11 cellular contexts compared by ENCODE assay signal in the genomic region with DNA sequence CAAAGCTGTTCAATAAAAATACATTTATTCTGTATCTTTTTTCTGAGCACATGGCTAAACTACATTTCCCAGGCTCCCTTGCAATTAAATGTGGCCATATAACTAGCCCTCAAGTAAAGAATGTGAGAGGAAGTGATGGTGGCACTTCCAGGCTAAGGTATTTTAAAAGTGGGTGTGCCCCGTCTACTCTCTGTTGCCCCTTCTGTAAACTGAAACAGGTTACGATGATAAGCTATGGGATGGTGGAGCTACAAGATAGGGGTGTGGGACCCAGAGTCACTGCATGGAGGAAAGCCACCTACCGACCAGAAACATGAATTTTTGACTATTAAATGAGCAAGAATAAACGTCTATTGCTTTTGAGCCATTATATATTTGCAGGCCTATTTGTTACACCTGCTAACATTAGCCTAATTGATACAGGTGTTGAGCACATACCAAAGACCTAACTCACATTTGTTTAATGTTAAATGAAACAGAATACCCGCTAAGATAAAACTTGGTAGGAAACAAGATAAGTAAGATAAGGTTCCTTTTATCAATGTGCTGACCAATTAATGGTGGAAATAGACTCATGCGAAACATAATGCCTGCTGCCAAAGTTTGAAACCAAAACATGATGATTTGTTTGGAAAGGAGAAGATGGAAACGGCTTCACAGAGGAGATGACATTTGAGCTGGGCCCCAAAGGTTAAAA. TPM values are rescaled to one million over a fixed set of nuclear protein-coding genes. Genes with fewer than 3 reads are reported as not detected.
DNase-seq lines count a peak whose midpoint lies in the region; ATAC-seq, FAIRE-seq and TF ChIP-seq lines count a peak whose summit lies in the region.
"Had no signal": no experiment of that assay in that cellular context is flagged by ENCODE, and none has a peak within 500 bp of the region (broad histone marks: within the 10 kb centered on the region; RNA-seq: fewer than 3 reads in every experiment).

No MANE protein-coding gene starts in this region.

- no peaks in the 10 kb centered on the region for H3K9me3 ChIP-seq in endothelial cell of umbilical vein (replicated peaks; ENCODE audit: control insufficient read depth, insufficient read depth, low read length)
- peaks cover 0 to 6% (median 0%) of the 10 kb centered on the region in 4 donors for H3K9me3 ChIP-seq in stomach

- peaks cover 69% of the 10 kb centered on the region for H3K79me2 ChIP-seq in endothelial cell of umbilical vein (ENCODE audit: control insufficient read depth, insufficient read depth, low read length)

- DNase-seq in activated naive CD4-positive, alpha-beta T cell treated with anti-CD3 and anti-CD28 coated beads for 36 hours, result no peak
- no peak for DNase-seq in activated naive CD4-positive, alpha-beta T cell treated with Interleukin-2 at 50 U/mL for 16 hours
- DNase-seq in T-cell (peak in 1 of 34 experiments; percentile 24), endothelial cell of umbilical vein (ENCODE audit: low read depth, low spot score) (no peak), stomach (no peak), DMS79 treated with DMSO at 0.1 percent for 48 hours (lab: John Stamatoyannopoulos, UW) (no peak), posterior vena cava (ENCODE audit: low spot score) (no peak)
- DNase-seq: C1 segment of cervical spinal cord, NCI-H1105 had no signal

- peak overlapping the region; percentile 97 for H3K27ac Mint-ChIP-seq in activated naive CD4-positive, alpha-beta T cell treated with anti-CD3 and anti-CD28 coated beads for 36 hours
- peak overlapping the region; percentile 80 to 94 for H3K27ac Mint-ChIP-seq in T-cell

- H3K27me3 ChIP-seq in endothelial cell of umbilical vein (ENCODE audit: control insufficient read depth in 2 of 2, insufficient read depth in 2 of 2, low read length in 2 of 2) (no peaks in the 10 kb centered on the region), stomach (peaks cover 0 to 8% (median 0%) of the 10 kb centered on the region in 3 donors)

- POLR2A ChIA-PET in T-cell (lab: Charles Lee), result interaction anchor here (0.6 to 1.2 kb wide), 7 partner anchors 15 to 119 kb away, joined by 3 to 6 read pairs (median 3); no protein-coding TSS in a partner anchor
- POLR2A ChIA-PET in endothelial cell of umbilical vein (lab: Charles Lee), result no interaction called here

- H3K4me3 Mint-ChIP-seq in activated naive CD4-positive, alpha-beta T cell treated with anti-CD3 and anti-CD28 coated beads for 36 hours, result peak overlapping the region; percentile 96
- H3K4me3 Mint-ChIP-seq in T-cell, result peak overlapping the region; percentile 96 to 99 (median 98)

- ATAC-seq in T-cell (replicated peaks in 1 of 4) (no peak), GM21786 (IDR thresholded peaks at IDR 0.05; ENCODE audit: unreplicated experiment) (no peak)
- ATAC-seq: sciatic nerve had no signal

- intact Hi-C loops in activated naive CD4-positive, alpha-beta T cell treated with anti-CD3 and anti-CD28 coated beads for 36 hours (cut with micrococcal nuclease), result loop anchor here (5.0 kb wide), 1 partner anchor 1053 kb away; the partner anchor contains the start of gene CDK19
- intact Hi-C loops in endothelial cell of umbilical vein (cut with micrococcal nuclease), result loop anchor here (2.0 to 5.0 kb wide), 3 partner anchors 45 to 388 kb away; partner anchors contain the start of gene REV3L
- intact Hi-C loops in stomach (cut with DNase I; ENCODE audit: low total_unique reads), result loop anchor here (10.0 kb wide), 2 partner anchors 125 to 145 kb away; no protein-coding TSS in a partner anchor
- intact Hi-C loops in posterior vena cava (cut with DNase I), result loop anchor here (10.0 kb wide), 2 partner anchors 115 to 155 kb away; no protein-coding TSS in a partner anchor

- dilution Hi-C loops in endothelial cell of umbilical vein (cut with MboI; ENCODE audit: extremely low pct_ligation_motif_present, low sequenced_read_pairs), result no loop called here

- H3K36me3 ChIP-seq in endothelial cell of umbilical vein (ENCODE audit: control insufficient read depth in 2 of 2, extremely low read depth in 1 of 2, insufficient read depth in 2 of 2, low read length in 2 of 2) (no peaks in the 10 kb centered on the region), stomach (no peaks in the 10 kb centered on the region)

- H3K9me1 ChIP-seq in endothelial cell of umbilical vein (replicated peaks; ENCODE audit: control insufficient read depth, extremely low read depth, insufficient read depth, low read length), result no peaks in the 10 kb centered on the region

- H2AFZ ChIP-seq in endothelial cell of umbilical vein (ENCODE audit: low read depth, low read length), result no peak overlapping the region

- H3K9ac ChIP-seq in endothelial cell of umbilical vein (replicated peaks; ENCODE audit: extremely low read depth, insufficient read depth, low read length), result no peak overlapping the region

- H3K4me3 ChIP-seq in endothelial cell of umbilical vein (replicated peaks in 1 of 3; ENCODE audit: insufficient read depth in 1 of 3, low read depth in 1 of 3, low read length in 3 of 3) (peak overlapping the region in 1 of 3 experiments; percentile 66), stomach (peak overlapping the region in 2 of 4 donors; percentile 68 to 77)

- TF ChIP-seq CTCF in endothelial cell of umbilical vein (IDR thresholded peaks at IDR 0.05; ENCODE audit: extremely low read depth in 1 of 2, insufficient read depth in 1 of 2, low read depth in 1 of 2, low read length in 2 of 2) (no peak), stomach (IDR thresholded peaks at IDR 0.05) (no peak)

- FAIRE-seq in endothelial cell of umbilical vein (lab: Jason Lieb, UNC), result peak; percentile 40

- peaks cover 62% of the 10 kb centered on the region for H3K4me1 Mint-ChIP-seq in activated naive CD4-positive, alpha-beta T cell treated with anti-CD3 and anti-CD28 coated beads for 36 hours (ENCODE audit: low read depth)
- peaks cover 72 to 81% (median 73%) of the 10 kb centered on the region in 3 donors for H3K4me1 Mint-ChIP-seq in T-cell

- H3K9me3 Mint-ChIP-seq in activated naive CD4-positive, alpha-beta T cell treated with anti-CD3 and anti-CD28 coated beads for 36 hours, result no peaks in the 10 kb centered on the region
- no peaks in the 10 kb centered on the region for H3K9me3 Mint-ChIP-seq in T-cell

- H4K20me1 ChIP-seq in endothelial cell of umbilical vein (replicated peaks; ENCODE audit: control insufficient read depth, extremely low read depth, insufficient read depth, low read length), result peaks cover 9% of the 10 kb centered on the region

- H3K27ac ChIP-seq in endothelial cell of umbilical vein (ENCODE audit: insufficient read depth, low read depth, low read length), result no peak overlapping the region
- H3K27ac ChIP-seq in stomach, result peak overlapping the region in 3 of 5 donors; percentile 86 to 92 (median 91)

- no TSS peak for BruUV-seq in endothelial cell of umbilical vein (replicated peaks; lab: Mats Ljungman, UMichigan)

- H3K27me3 Mint-ChIP-seq in activated naive CD4-positive, alpha-beta T cell treated with anti-CD3 and anti-CD28 coated beads for 36 hours (ENCODE audit: low read depth), result no peaks in the 10 kb centered on the region
- no peaks in the 10 kb centered on the region for H3K27me3 Mint-ChIP-seq in T-cell

- peak overlapping the region; percentile 44 for H3K4me2 ChIP-seq in endothelial cell of umbilical vein (ENCODE audit: insufficient read depth, low read length)

- peaks cover 32% of the 10 kb centered on the region for H3K36me3 Mint-ChIP-seq in activated naive CD4-positive, alpha-beta T cell treated with anti-CD3 and anti-CD28 coated beads for 36 hours (ENCODE audit: low read depth)
- peaks cover 12% of the 10 kb centered on the region for H3K36me3 Mint-ChIP-seq in T-cell

- 26 to 45% (median 41%) methylated on average over 7 of the region's 7 CpGs for WGBS in stomach, 5 donors

- H3K4me1 ChIP-seq in endothelial cell of umbilical vein (ENCODE audit: control insufficient read depth, extremely low read depth, insufficient read depth, low read length), result peaks cover 30% of the 10 kb centered on the region
- peaks cover 5 to 60% (median 42%) of the 10 kb centered on the region in 4 donors for H3K4me1 ChIP-seq in stomach

- TF ChIP-seq POLR2A in endothelial cell of umbilical vein (IDR thresholded peaks at IDR 0.05; ENCODE audit: low read depth, low read length) (no peak), stomach (IDR thresholded peaks at IDR 0.05) (no peak)

- CTCF ChIA-PET in activated naive CD4-positive, alpha-beta T cell treated with anti-CD3 and anti-CD28 coated beads for 36 hours (lab: Charles Lee), result interaction anchor here (0.6 to 2.5 kb wide), 9 partner anchors 9 to 160 kb away, joined by 3 to 7 read pairs (median 3); no protein-coding TSS in a partner anchor
- CTCF ChIA-PET in T-cell (lab: Charles Lee), result interaction anchor here in 1 of 2 donors (0.5 to 3.5 kb wide), 12 partner anchors 12 to 160 kb away, joined by 3 to 13 read pairs (median 4); no protein-coding TSS in a partner anchor
- CTCF ChIA-PET in endothelial cell of umbilical vein (lab: Charles Lee), result interaction anchor here (1.4 kb wide), 1 partner anchor 25 kb away, joined by 3 read pairs; no protein-coding TSS in a partner anchor

- TF ChIP-seq EP300 in stomach (IDR thresholded peaks at IDR 0.05), result no peak

TF ChIP-seq in endothelial cell of umbilical vein, 7 proteins besides CTCF, POLR2A, EP300 and RAD21:
- no peak for TF ChIP-seq MAX (IDR thresholded peaks at IDR 0.05; ENCODE audit: insufficient read depth, insufficient read length)
- TF ChIP-seq MYC (IDR thresholded peaks at IDR 0.05; ENCODE audit: low read depth, low read length), result no peak
- TF ChIP-seq GATA2 (IDR thresholded peaks at IDR 0.05; ENCODE audit: insufficient read depth, insufficient read length, low read depth, low read length), result peak; percentile 41

RNA-seq across cellular contexts. Expression of gene FYN, which starts 3.0 kb away (rescaled TPM):
- 100 to 1,000 TPM; 236 to 244 TPM for total RNA-seq in activated naive CD4-positive, alpha-beta T cell treated with anti-CD3 and anti-CD28 coated beads for 36 hours
- 100 to 1,000 TPM; 466 to 573 (median 534) TPM for total RNA-seq in T-cell
- 143 and 151 TPM in 2 replicates for total RNA-seq in endothelial cell of umbilical vein
- polyA plus RNA-seq in endothelial cell of umbilical vein, result 59.2 and 69.0 TPM in 2 replicates
- 64.4 and 72.7 TPM in 2 replicates for polyA plus RNA-seq in endothelial cell of umbilical vein (2011; cell fraction: cytosol; rRNA removed)
- 171 and 177 TPM in 2 replicates for polyA plus RNA-seq in endothelial cell of umbilical vein (2011; cell fraction: nucleus; rRNA removed)
- 88.2 and 93.3 TPM in 2 replicates for polyA plus RNA-seq in endothelial cell of umbilical vein (2012)
- 96.4 and 114 TPM in 2 replicates for polyA minus RNA-seq in endothelial cell of umbilical vein
- polyA minus RNA-seq in endothelial cell of umbilical vein (2011; cell fraction: cytosol; rRNA and poly(A)+ RNA removed), result 35.5 TPM
- 131 and 165 TPM in 2 replicates for polyA minus RNA-seq in endothelial cell of umbilical vein (2011; cell fraction: nucleus; rRNA and poly(A)+ RNA removed)
- total RNA-seq in stomach, result 100 to 1,000 TPM in 2 of 5 donors, 10 to 100 TPM in 2, 1 to 10 TPM in 1; 8.4 to 146 (median 81.7) TPM
- 10 to 100 TPM; 15.8 to 22.7 (median 18.0) TPM for polyA plus RNA-seq in stomach
- total RNA-seq in posterior vena cava, result 10 to 100 TPM; 87.0 to 94.7 TPM
